ENCODE assay signal across 36 cellular contexts in the genomic region with DNA sequence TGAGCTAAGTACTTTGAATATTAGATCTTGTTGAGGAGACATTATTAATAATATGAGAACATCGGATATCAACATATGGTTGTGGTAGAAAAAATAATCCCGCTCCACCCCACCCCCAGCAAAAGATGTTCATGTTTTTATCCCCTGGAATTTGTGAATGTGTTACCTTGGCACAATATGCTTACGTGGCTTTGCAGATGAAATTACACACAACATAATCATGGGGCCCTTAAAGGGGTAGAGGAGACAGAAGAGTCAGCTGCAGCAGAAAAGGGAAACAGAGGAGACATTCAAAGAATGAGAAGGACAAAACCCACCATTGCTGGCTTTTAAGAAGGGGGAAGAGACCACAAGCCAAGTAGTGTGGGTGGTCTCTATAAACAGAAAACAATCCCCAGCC.
"Had no signal": no experiment of that assay in that cellular context is flagged by ENCODE, and none has a peak within 500 bp of the region (broad histone marks: within the 10 kb centered on the region; RNA-seq: fewer than 3 reads in every experiment).

No MANE protein-coding gene starts in this region.

- H3K27me3 ChIP-seq: adrenal gland, body of pancreas, brain microvascular endothelial cell, cardiac muscle cell had no signal

- H3K36me3 Mint-ChIP-seq: activated CD4-positive, alpha-beta memory T cell treated with anti-CD3 and anti-CD28 coated beads for 36 hours; activated naive CD4-positive, alpha-beta T cell treated with anti-CD3 and anti-CD28 coated beads, Interleukin-2, amount 50 U/mL, for 72 hours; activated naive CD8-positive, alpha-beta T cell treated with anti-CD3 and anti-CD28 coated beads for 36 hours had no signal

- H3K36me3 ChIP-seq: adrenal gland, brain microvascular endothelial cell, cardiac muscle cell had no signal

- H3K27me3 Mint-ChIP-seq: activated B cell treated with CpG ODN at 0.5 μM for 24 hours; activated CD4-positive, alpha-beta memory T cell treated with anti-CD3 and anti-CD28 coated beads for 36 hours; activated CD4-positive, alpha-beta T cell treated with anti-CD3 and anti-CD28 coated beads, Interleukin-2, amount 10 ng/mL, durations not matched to agents 24 days and 14 days; activated CD8-positive, alpha-beta T cell treated with anti-CD3 and anti-CD28 coated beads for 36 hours; activated naive CD8-positive, alpha-beta T cell treated with anti-CD3 and anti-CD28 coated beads for 36 hours; central memory CD8-positive, alpha-beta T cell had no signal

- H3K9me3 Mint-ChIP-seq: activated B cell treated with CpG ODN at 0.5 μM for 24 hours; activated CD4-positive, alpha-beta memory T cell treated with anti-CD3 and anti-CD28 coated beads for 36 hours; activated CD4-positive, alpha-beta T cell treated with anti-CD3 and anti-CD28 coated beads, Interleukin-2, amount 10 ng/mL, durations not matched to agents 24 days and 14 days; activated CD8-positive, alpha-beta T cell treated with anti-CD3 and anti-CD28 coated beads for 36 hours; activated T-cell treated with anti-CD3 and anti-CD28 coated beads, Interleukin-2, amount 50 U/mL, for 4 hours; activated T-helper 2 cell treated with anti-CD3 and anti-CD28 coated beads, Interferon-gamma antibody, Interleukin-2, Interleukin-4, amounts not matched to agents 10 μg/mL and 5 μg/mL and 100 μg/mL, durations not matched to agents 14 hours and 24 hours and 36 hours; T-helper 1 cell treated with Interleukin-12 subunit alpha and Interleukin-12 subunit beta and Interleukin-4 antibody, amounts not matched to agents 30 μg/mL and 1 μg/mL, for 36 hours; T-helper 2 cell treated with Interferon-gamma antibody and Interleukin-4, amounts not matched to agents 5 μg/mL and 100 μg/mL, for 36 hours had no signal

- H3K4me1 Mint-ChIP-seq: activated B cell treated with CpG ODN at 0.5 μM for 24 hours; activated CD4-positive, alpha-beta T cell treated with anti-CD3 and anti-CD28 coated beads, Interleukin-2, amount 10 ng/mL, durations not matched to agents 24 days and 14 days; activated naive CD8-positive, alpha-beta T cell treated with anti-CD3 and anti-CD28 coated beads for 36 hours; central memory CD8-positive, alpha-beta T cell had no signal

- H3K4me3 ChIP-seq: adrenal gland, body of pancreas, cardiac muscle cell had no signal

- H3K27ac Mint-ChIP-seq: activated B cell treated with CpG ODN at 0.5 μM for 24 hours; activated CD4-positive, alpha-beta memory T cell treated with anti-CD3 and anti-CD28 coated beads for 36 hours; activated CD4-positive, alpha-beta T cell treated with anti-CD3 and anti-CD28 coated beads, Interleukin-2, amount 10 ng/mL, durations not matched to agents 24 days and 14 days; activated CD8-positive, alpha-beta T cell treated with anti-CD3 and anti-CD28 coated beads for 36 hours; activated naive CD4-positive, alpha-beta T cell treated with anti-CD3 and anti-CD28 coated beads for 36 hours; activated naive CD4-positive, alpha-beta T cell treated with anti-CD3 and anti-CD28 coated beads, Interleukin-2, amount 50 U/mL, for 72 hours; activated naive CD8-positive, alpha-beta T cell treated with anti-CD3 and anti-CD28 coated beads for 36 hours; activated T-cell treated with anti-CD3 and anti-CD28 coated beads, Interleukin-2, amount 50 U/mL, for 72 hours; activated T-helper 2 cell treated with anti-CD3 and anti-CD28 coated beads, Interferon-gamma antibody, Interleukin-2, Interleukin-4, amounts not matched to agents 10 μg/mL and 5 μg/mL and 100 μg/mL, durations not matched to agents 14 hours and 24 hours and 36 hours; T-helper 1 cell treated with Interleukin-12 subunit alpha and Interleukin-12 subunit beta and Interleukin-4 antibody, amounts not matched to agents 30 μg/mL and 1 μg/mL, for 36 hours; T-helper 2 cell treated with Interferon-gamma antibody and Interleukin-4, amounts not matched to agents 5 μg/mL and 100 μg/mL, for 36 hours had no signal

- H3K4me1 ChIP-seq: adrenal gland had no signal

- DNase-seq: activated B cell treated with CpG ODN at 0.5 μM for 24 hours; activated CD4-positive, alpha-beta memory T cell treated with anti-CD3 and anti-CD28 coated beads for 36 hours; activated CD4-positive, alpha-beta T cell treated with anti-CD3 and anti-CD28 coated beads for 4 hours; activated CD4-positive, alpha-beta T cell treated with anti-CD3 and anti-CD28 coated beads, Interleukin-2, amount 10 ng/mL, durations not matched to agents 24 days and 14 days; activated CD4-positive, alpha-beta T cell treated with anti-CD3 and anti-CD28 coated beads, Interleukin-2, amount 50 U/mL, for 1 hour; activated CD4-positive, alpha-beta T cell treated with anti-CD3 and anti-CD28 coated beads, Interleukin-2, amount 50 U/mL, for 4 hours; activated CD4-positive, CD25-positive, alpha-beta regulatory T cell treated with anti-CD3 and anti-CD28 coated beads, Interleukin-2, amount 50 U/mL, for 72 hours; activated CD8-positive, alpha-beta memory T cell treated with anti-CD3 and anti-CD28 coated beads, Interleukin-2, amount 50 U/mL, for 4 hours; activated CD8-positive, alpha-beta T cell treated with anti-CD3 and anti-CD28 coated beads for 36 hours; activated effector memory CD4-positive, alpha-beta T cell treated with Interleukin-2 at 50 U/mL for 16 hours; activated gamma-delta T cell treated with Interleukin-2 at 50 U/mL for 16 hours; activated naive CD4-positive, alpha-beta T cell; activated naive CD4-positive, alpha-beta T cell treated with anti-CD3 and anti-CD28 coated beads for 36 hours; activated naive CD4-positive, alpha-beta T cell treated with anti-CD3 and anti-CD28 coated beads, Interleukin-2, amount 50 U/mL, for 16 hours; activated naive CD8-positive, alpha-beta T cell treated with anti-CD3 and anti-CD28 coated beads for 36 hours; activated T-cell treated with anti-CD3 and anti-CD28 coated beads for 4 hours; activated T-cell treated with anti-CD3 and anti-CD28 coated beads, Interleukin-2, amount 50 U/mL, for 1 hour; activated T-cell treated with anti-CD3 and anti-CD28 coated beads, Interleukin-2, amount 50 U/mL, for 4 hours; activated T-cell treated with anti-CD3 and anti-CD28 coated beads, Interleukin-2, amount 50 U/mL, for 72 hours; adrenal gland; amniotic stem cell; aorta; body of pancreas; brain microvascular endothelial cell; caudate nucleus; cerebellar nuclear complex; T-helper 1 cell; T-helper 2 cell; T-helper 9 cell had no signal

- ATAC-seq: activated CD8-positive, alpha-beta T cell treated with anti-CD3 and anti-CD28 coated beads for 36 hours; activated naive CD4-positive, alpha-beta T cell treated with anti-CD3 and anti-CD28 coated beads, Interleukin-2, amount 50 U/mL, for 72 hours; activated T-cell treated with anti-CD3 and anti-CD28 coated beads, Interleukin-2, amount 50 U/mL, for 4 hours; activated T-cell treated with anti-CD3 and anti-CD28 coated beads, Interleukin-2, amount 50 U/mL, for 72 hours; body of pancreas had no signal

- H3K4me3 Mint-ChIP-seq: activated B cell treated with CpG ODN at 0.5 μM for 24 hours; activated CD4-positive, alpha-beta memory T cell treated with anti-CD3 and anti-CD28 coated beads for 36 hours; activated CD4-positive, alpha-beta T cell treated with anti-CD3 and anti-CD28 coated beads, Interleukin-2, amount 10 ng/mL, durations not matched to agents 24 days and 14 days; activated CD8-positive, alpha-beta T cell treated with anti-CD3 and anti-CD28 coated beads for 36 hours; activated naive CD4-positive, alpha-beta T cell treated with anti-CD3 and anti-CD28 coated beads for 36 hours; activated naive CD8-positive, alpha-beta T cell treated with anti-CD3 and anti-CD28 coated beads for 36 hours; activated T-cell treated with anti-CD3 and anti-CD28 coated beads, Interleukin-2, amount 50 U/mL, for 4 hours; activated T-cell treated with anti-CD3 and anti-CD28 coated beads, Interleukin-2, amount 50 U/mL, for 72 hours; central memory CD8-positive, alpha-beta T cell; T-helper 1 cell treated with Interleukin-12 subunit alpha and Interleukin-12 subunit beta and Interleukin-4 antibody, amounts not matched to agents 30 μg/mL and 1 μg/mL, for 36 hours; T-helper 2 cell treated with Interferon-gamma antibody and Interleukin-4, amounts not matched to agents 5 μg/mL and 100 μg/mL, for 36 hours had no signal

- H3K9me3 ChIP-seq: adrenal gland, body of pancreas had no signal

- H3K27ac ChIP-seq: adrenal gland, body of pancreas, brain microvascular endothelial cell, cardiac muscle cell, VCaP had no signal
